ENCODE assay signal across 1 cellular context in genomic region chr3:125191730-125192129, GRCh38.
A peak's percentile ranks its signal among the peaks of the same experiment; 100 is the strongest.
TF ChIP-seq lines count a peak whose summit lies in the region.

No MANE protein-coding gene starts in this region.

TF ChIP-seq in GM12878, 131 proteins besides CTCF, POLR2A, EP300 and RAD21 (continued from another document):
- no peak for TF ChIP-seq NR2C2 (IDR thresholded peaks at IDR 0.05; ENCODE audit: borderline replicate concordance, control insufficient read depth, insufficient read length, low read depth)
- no peak for TF ChIP-seq TBL1XR1 (IDR thresholded peaks at IDR 0.05; ENCODE audit: low read depth, low read length)
- TF ChIP-seq SIX5 (IDR thresholded peaks at IDR 0.05; ENCODE audit: low read depth, low read length, severe bottlenecking), result no peak
- peak; percentile 3 for TF ChIP-seq PBX3 (IDR thresholded peaks at IDR 0.05; ENCODE audit: insufficient replicate concordance, low read depth, low read length)
- TF ChIP-seq RELB (IDR thresholded peaks at IDR 0.05; ENCODE audit: low read depth), result 0 out of 2 replicates have a peak, but pooled peaks have one; percentile 11
- TF ChIP-seq SMAD1 (IDR thresholded peaks at IDR 0.05; ENCODE audit: low read depth, partially characterized antibody), result no peak
- TF ChIP-seq EGR1 (IDR thresholded peaks at IDR 0.05; ENCODE audit: borderline replicate concordance in 1 of 2, low read depth in 2 of 2, low read length in 2 of 2), result no peak
